Comparison of ENCODE assay signal across 13 cellular contexts in the genomic region with DNA sequence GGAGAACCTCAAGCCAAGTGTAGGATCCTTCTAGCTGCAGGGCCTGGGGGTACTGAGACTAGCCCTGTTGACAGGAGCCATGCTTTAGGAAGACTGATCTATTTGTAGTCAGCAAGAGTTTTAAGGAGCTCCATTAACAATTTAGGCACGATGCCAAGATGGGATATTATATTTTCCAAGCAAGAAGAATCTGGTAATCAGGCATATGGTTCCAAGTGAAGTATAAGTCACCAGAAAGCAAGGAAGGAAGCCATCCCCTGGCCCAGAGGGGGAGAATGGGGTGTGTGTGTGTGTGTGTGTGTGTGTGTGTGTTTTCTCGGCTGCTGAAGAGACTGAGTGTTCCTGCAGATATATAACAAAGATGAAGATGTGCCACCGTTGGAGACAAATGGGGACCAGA.
DNase-seq lines count a peak whose midpoint lies in the region; ATAC-seq lines count a peak whose summit lies in the region.
"Had no signal": no experiment of that assay in that cellular context is flagged by ENCODE, and none has a peak within 500 bp of the region (broad histone marks: within the 10 kb centered on the region; RNA-seq: fewer than 3 reads in every experiment).

No MANE protein-coding gene starts in this region.

- H3K9me3 Mint-ChIP-seq in stimulated activated naive CD8-positive, alpha-beta T cell treated with anti-CD3 and anti-CD28 coated beads, Interleukin-15, Interleukin-2, amounts not matched to agents 100 ng/mL and 50 ng/mL, for 24 hours, result no peaks in the 10 kb centered on the region
- no peaks in the 10 kb centered on the region for H3K9me3 Mint-ChIP-seq in effector memory CD8-positive, alpha-beta T cell

- no peak overlapping the region for H3K9ac ChIP-seq in SK-N-MC (ENCODE audit: insufficient read length)

- ATAC-seq in stimulated activated naive CD8-positive, alpha-beta T cell treated with anti-CD3 and anti-CD28 coated beads, Interleukin-15, Interleukin-2, amounts not matched to agents 100 U/mL and 50 U/mL, for 24 hours, result no peak
- ATAC-seq in effector memory CD8-positive, alpha-beta T cell (replicated peaks), result no peak

- H3K36me3 ChIP-seq in SK-N-MC (ENCODE audit: insufficient read depth, low read length), result no peaks in the 10 kb centered on the region

- H3K27me3 Mint-ChIP-seq in stimulated activated naive CD8-positive, alpha-beta T cell treated with anti-CD3 and anti-CD28 coated beads, Interleukin-15, Interleukin-2, amounts not matched to agents 100 ng/mL and 50 ng/mL, for 24 hours, result no peaks in the 10 kb centered on the region
- H3K27me3 Mint-ChIP-seq in effector memory CD8-positive, alpha-beta T cell, result no peaks in the 10 kb centered on the region

- H3K4me3 Mint-ChIP-seq in stimulated activated naive CD8-positive, alpha-beta T cell treated with anti-CD3 and anti-CD28 coated beads, Interleukin-15, Interleukin-2, amounts not matched to agents 100 ng/mL and 50 ng/mL, for 24 hours, result no peak overlapping the region
- peak overlapping the region in 1 of 2 donors; percentile 67 for H3K4me3 Mint-ChIP-seq in effector memory CD8-positive, alpha-beta T cell

- H3K27ac ChIP-seq in SK-N-MC, result no peak overlapping the region
- H3K27ac ChIP-seq: HL-60 had no signal

- H3K27ac Mint-ChIP-seq in stimulated activated naive CD8-positive, alpha-beta T cell treated with anti-CD3 and anti-CD28 coated beads, Interleukin-15, Interleukin-2, amounts not matched to agents 100 ng/mL and 50 ng/mL, for 24 hours, result peak overlapping the region; percentile 70
- peak overlapping the region; percentile 91 to 95 for H3K27ac Mint-ChIP-seq in effector memory CD8-positive, alpha-beta T cell

- H3K36me3 Mint-ChIP-seq in stimulated activated naive CD8-positive, alpha-beta T cell treated with anti-CD3 and anti-CD28 coated beads, Interleukin-15, Interleukin-2, amounts not matched to agents 100 ng/mL and 50 ng/mL, for 24 hours (ENCODE audit: low read depth), result peaks cover 45% of the 10 kb centered on the region
- peaks cover 13% of the 10 kb centered on the region for H3K36me3 Mint-ChIP-seq in effector memory CD8-positive, alpha-beta T cell (ENCODE audit: insufficient read depth)

- H3K4me1 Mint-ChIP-seq in stimulated activated naive CD8-positive, alpha-beta T cell treated with anti-CD3 and anti-CD28 coated beads, Interleukin-15, Interleukin-2, amounts not matched to agents 100 ng/mL and 50 ng/mL, for 24 hours (ENCODE audit: low read depth), result peaks cover 96% of the 10 kb centered on the region
- peaks cover 60 to 82% of the 10 kb centered on the region in 2 donors for H3K4me1 Mint-ChIP-seq in effector memory CD8-positive, alpha-beta T cell (ENCODE audit: low read depth in 2 of 2)

- H3K4me3 ChIP-seq in SK-N-MC, result no peak overlapping the region

- no peak for DNase-seq in stimulated activated naive CD8-positive, alpha-beta T cell treated with anti-CD3 and anti-CD28 coated beads, Interleukin-15, Interleukin-2, amounts not matched to agents 100 U/mL and 50 U/mL, for 24 hours
- peak; percentile 63 for DNase-seq in SK-N-MC (ENCODE audit: low read depth, low spot score)
- no peak for DNase-seq in effector memory CD8-positive, alpha-beta T cell
- no peak for DNase-seq in HUDEP-2 (lab: John Stamatoyannopoulos, UW; ENCODE audit: unreplicated experiment in 76 of 76)
- DNase-seq in NCI-H2081 treated with DMSO at 0.1 percent for 48 hours (lab: John Stamatoyannopoulos, UW), result no peak
- DNase-seq in NCI-H1436 treated with DMSO at 0.1 percent for 48 hours (lab: John Stamatoyannopoulos, UW), result no peak
- DNase-seq in COR-L47 (lab: John Stamatoyannopoulos, UW), result no peak
- DNase-seq: AML-193, head of caudate nucleus, kidney glomerular epithelial cell, NCI-H2029 had no signal

- no peaks in the 10 kb centered on the region for H3K9me3 ChIP-seq in SK-N-MC (ENCODE audit: low read depth, low read length)
